22 cellular contexts compared by ENCODE assay signal in the genomic region with DNA sequence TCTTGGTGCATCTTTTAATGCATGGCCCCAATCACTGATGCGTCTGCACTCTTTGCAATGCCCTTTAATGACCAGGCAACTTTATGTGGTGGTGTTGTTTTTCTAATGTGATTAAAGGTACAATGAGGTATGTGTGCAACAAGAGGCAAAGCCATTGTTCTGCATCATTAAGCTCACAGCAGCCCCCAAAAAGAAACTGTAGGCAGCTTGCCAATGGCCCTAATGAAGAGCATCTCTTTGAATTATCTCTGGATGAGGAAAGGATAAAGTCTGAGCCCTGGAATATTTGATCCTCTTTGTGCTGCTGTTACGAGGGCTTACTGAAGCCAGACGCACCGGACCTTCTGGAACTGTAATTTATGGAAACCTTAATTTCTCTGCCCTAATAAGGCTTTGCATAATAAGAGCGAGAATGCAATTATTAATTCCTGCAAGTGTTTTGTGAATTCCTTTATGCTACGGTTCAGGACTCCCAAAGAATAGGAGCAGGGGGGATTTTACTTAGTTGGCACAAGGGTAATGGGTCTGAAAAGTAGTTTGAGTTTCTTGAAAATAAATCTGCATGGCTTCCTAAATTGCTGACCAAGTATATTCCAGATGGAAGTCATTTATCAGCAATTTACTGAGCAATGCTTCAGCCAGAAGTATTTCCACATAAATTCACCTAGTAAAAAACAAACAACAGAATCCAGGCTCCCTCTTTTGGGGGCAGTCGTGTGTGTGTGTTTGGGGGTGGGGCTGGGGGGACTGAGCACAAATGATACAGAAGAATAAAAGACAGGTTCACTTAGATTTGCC.
DNase-seq lines count a peak whose midpoint lies in the region; ATAC-seq and TF ChIP-seq lines count a peak whose summit lies in the region.
"Had no signal": no experiment of that assay in that cellular context is flagged by ENCODE, and none has a peak within 500 bp of the region (broad histone marks: within the 10 kb centered on the region; RNA-seq: fewer than 3 reads in every experiment).

No MANE protein-coding gene starts in this region.

- no peaks in the 10 kb centered on the region for H3K9me3 Mint-ChIP-seq in progenitor cell of endocrine pancreas (ENCODE audit: low read depth)
- H3K9me3 Mint-ChIP-seq: activated CD4-positive, alpha-beta T cell treated with anti-CD3 and anti-CD28 coated beads, Interleukin-2, amount 10 ng/mL, durations not matched to agents 7 days and 5 days; CD4-positive, alpha-beta memory T cell; GM23338; memory B cell; naive thymus-derived CD8-positive, alpha-beta T cell had no signal

- H3K27me3 Mint-ChIP-seq in progenitor cell of endocrine pancreas = no peaks in the 10 kb centered on the region
- H3K27me3 Mint-ChIP-seq: activated CD4-positive, alpha-beta T cell treated with anti-CD3 and anti-CD28 coated beads, Interleukin-2, amount 10 ng/mL, durations not matched to agents 7 days and 5 days; central memory CD8-positive, alpha-beta T cell; memory B cell had no signal

- DNase-seq in BE2C (peak; percentile 64), NCI-H146 (lab: John Stamatoyannopoulos, UW) (peak; percentile 17), progenitor cell of endocrine pancreas (ENCODE audit: low spot score, unreplicated experiment) (no peak), NCI-H510A treated with DMSO at 0.1 percent for 48 hours (lab: John Stamatoyannopoulos, UW) (no peak), NCI-H1694 (lab: John Stamatoyannopoulos, UW) (no peak), CD1c-positive myeloid dendritic cell (ENCODE audit: extremely low spot score) (no peak)
- DNase-seq: activated CD4-positive, alpha-beta T cell treated with anti-CD3 and anti-CD28 coated beads, Interleukin-2, amount 10 ng/mL, durations not matched to agents 7 days and 5 days; CD4-positive, alpha-beta memory T cell; EL; foreskin melanocyte; Karpas-422; naive thymus-derived CD8-positive, alpha-beta T cell; NCI-H1048; NCI-H446; Right ventricle myocardium superior; stimulated activated CD4-positive, alpha-beta T cell treated with anti-CD3 and anti-CD28 coated beads, Interleukin-4, amount 100 ng/mL, for 24 hours had no signal

- no peaks in the 10 kb centered on the region for H3K36me3 ChIP-seq in BE2C

- no peaks in the 10 kb centered on the region for H3K27me3 ChIP-seq in BE2C

- TF ChIP-seq CTCF in BE2C (IDR thresholded peaks at IDR 0.05; ENCODE audit: low read depth, low read length) (no peak), progenitor cell of endocrine pancreas (IDR thresholded peaks at IDR 0.05; ENCODE audit: unreplicated experiment) (no peak)

- H3K4me3 ChIP-seq in BE2C (ENCODE audit: low read depth, low read length) = no peak overlapping the region
- H3K4me3 ChIP-seq: GM23338 had no signal

- no peak for ATAC-seq in SK-N-SH treated with all-trans-retinoic acid at 6 μM for 48 hours
- no peak for ATAC-seq in HG03159 (IDR thresholded peaks at IDR 0.05; ENCODE audit: unreplicated experiment)
- ATAC-seq: naive thymus-derived CD8-positive, alpha-beta T cell had no signal

- peaks cover 19% of the 10 kb centered on the region for H3K4me1 ChIP-seq in BE2C
- H3K4me1 ChIP-seq: parathyroid adenoma had no signal

- peak overlapping the region; percentile 4 for H3K4me3 Mint-ChIP-seq in progenitor cell of endocrine pancreas (ENCODE audit: low read depth)
- H3K4me3 Mint-ChIP-seq: activated CD4-positive, alpha-beta T cell treated with anti-CD3 and anti-CD28 coated beads, Interleukin-2, amount 10 ng/mL, durations not matched to agents 7 days and 5 days; CD4-positive, alpha-beta memory T cell; central memory CD8-positive, alpha-beta T cell; GM23338; memory B cell; naive thymus-derived CD8-positive, alpha-beta T cell had no signal

- no peaks in the 10 kb centered on the region for H3K9me3 ChIP-seq in BE2C

- H3K4me1 Mint-ChIP-seq in progenitor cell of endocrine pancreas (ENCODE audit: low read depth) = peaks cover 23% of the 10 kb centered on the region
- H3K4me1 Mint-ChIP-seq: activated CD4-positive, alpha-beta T cell treated with anti-CD3 and anti-CD28 coated beads, Interleukin-2, amount 10 ng/mL, durations not matched to agents 7 days and 5 days; CD4-positive, alpha-beta memory T cell; central memory CD8-positive, alpha-beta T cell; memory B cell; naive thymus-derived CD8-positive, alpha-beta T cell had no signal

- H3K27ac Mint-ChIP-seq in progenitor cell of endocrine pancreas = no peak overlapping the region
- H3K27ac Mint-ChIP-seq: activated CD4-positive, alpha-beta T cell treated with anti-CD3 and anti-CD28 coated beads, Interleukin-2, amount 10 ng/mL, durations not matched to agents 7 days and 5 days; CD4-positive, alpha-beta memory T cell; GM23338; memory B cell had no signal

- no peaks in the 10 kb centered on the region for H3K36me3 Mint-ChIP-seq in progenitor cell of endocrine pancreas (ENCODE audit: insufficient read depth)
- H3K36me3 Mint-ChIP-seq: CD4-positive, alpha-beta memory T cell; memory B cell; naive thymus-derived CD8-positive, alpha-beta T cell had no signal

TF ChIP-seq in SK-N-SH treated with all-trans-retinoic acid at 6 μM for 48 hours, 23 proteins besides CTCF, POLR2A, EP300 and RAD21:
- no peak for TF ChIP-seq PPARA (CRISPR knock-in tag; IDR thresholded peaks at IDR 0.05; ENCODE audit: borderline replicate concordance)
- TF ChIP-seq ISL1 (CRISPR knock-in tag; IDR thresholded peaks at IDR 0.05) = no peak
- peak; percentile 64; the same call in 1 of the 2 replicates for TF ChIP-seq TCF4 (CRISPR knock-in tag; IDR thresholded peaks at IDR 0.05; ENCODE audit: borderline replicate concordance)
- no peak for TF ChIP-seq RARB (CRISPR knock-in tag; IDR thresholded peaks at IDR 0.05)
- TF ChIP-seq ZNF8 (CRISPR knock-in tag; IDR thresholded peaks at IDR 0.05) = no peak
- TF ChIP-seq, protein P1, sequence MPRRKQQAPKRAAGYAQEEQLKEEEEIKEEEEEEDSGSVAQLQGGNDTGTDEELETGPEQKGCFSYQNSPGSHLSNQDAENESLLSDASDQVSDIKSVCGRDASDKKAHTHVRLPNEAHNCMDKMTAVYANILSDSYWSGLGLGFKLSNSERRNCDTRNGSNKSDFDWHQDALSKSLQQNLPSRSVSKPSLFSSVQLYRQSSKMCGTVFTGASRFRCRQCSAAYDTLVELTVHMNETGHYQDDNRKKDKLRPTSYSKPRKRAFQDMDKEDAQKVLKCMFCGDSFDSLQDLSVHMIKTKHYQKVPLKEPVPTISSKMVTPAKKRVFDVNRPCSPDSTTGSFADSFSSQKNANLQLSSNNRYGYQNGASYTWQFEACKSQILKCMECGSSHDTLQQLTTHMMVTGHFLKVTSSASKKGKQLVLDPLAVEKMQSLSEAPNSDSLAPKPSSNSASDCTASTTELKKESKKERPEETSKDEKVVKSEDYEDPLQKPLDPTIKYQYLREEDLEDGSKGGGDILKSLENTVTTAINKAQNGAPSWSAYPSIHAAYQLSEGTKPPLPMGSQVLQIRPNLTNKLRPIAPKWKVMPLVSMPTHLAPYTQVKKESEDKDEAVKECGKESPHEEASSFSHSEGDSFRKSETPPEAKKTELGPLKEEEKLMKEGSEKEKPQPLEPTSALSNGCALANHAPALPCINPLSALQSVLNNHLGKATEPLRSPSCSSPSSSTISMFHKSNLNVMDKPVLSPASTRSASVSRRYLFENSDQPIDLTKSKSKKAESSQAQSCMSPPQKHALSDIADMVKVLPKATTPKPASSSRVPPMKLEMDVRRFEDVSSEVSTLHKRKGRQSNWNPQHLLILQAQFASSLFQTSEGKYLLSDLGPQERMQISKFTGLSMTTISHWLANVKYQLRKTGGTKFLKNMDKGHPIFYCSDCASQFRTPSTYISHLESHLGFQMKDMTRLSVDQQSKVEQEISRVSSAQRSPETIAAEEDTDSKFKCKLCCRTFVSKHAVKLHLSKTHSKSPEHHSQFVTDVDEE (CRISPR knock-in tag; IDR thresholded peaks at IDR 0.05) = peak; percentile 47; the same call in 1 of the 2 replicates
- TF ChIP-seq ZFP3 (CRISPR knock-in tag; IDR thresholded peaks at IDR 0.05) = no peak

Comparison
In these comparisons a context has a peak if more than half of its experiments do, and no peak if none do; other contexts are left out.
1. DNase-seq: peak in BE2C (single experiment) and NCI-H146 (single experiment); none in progenitor cell of endocrine pancreas (single experiment), NCI-H510A treated with DMSO at 0.1 percent for 48 hours (single experiment), NCI-H1694 (single experiment) and CD1c-positive myeloid dendritic cell (single experiment).